Comparison of ENCODE assay signal across 8 cellular contexts in the genomic region with DNA sequence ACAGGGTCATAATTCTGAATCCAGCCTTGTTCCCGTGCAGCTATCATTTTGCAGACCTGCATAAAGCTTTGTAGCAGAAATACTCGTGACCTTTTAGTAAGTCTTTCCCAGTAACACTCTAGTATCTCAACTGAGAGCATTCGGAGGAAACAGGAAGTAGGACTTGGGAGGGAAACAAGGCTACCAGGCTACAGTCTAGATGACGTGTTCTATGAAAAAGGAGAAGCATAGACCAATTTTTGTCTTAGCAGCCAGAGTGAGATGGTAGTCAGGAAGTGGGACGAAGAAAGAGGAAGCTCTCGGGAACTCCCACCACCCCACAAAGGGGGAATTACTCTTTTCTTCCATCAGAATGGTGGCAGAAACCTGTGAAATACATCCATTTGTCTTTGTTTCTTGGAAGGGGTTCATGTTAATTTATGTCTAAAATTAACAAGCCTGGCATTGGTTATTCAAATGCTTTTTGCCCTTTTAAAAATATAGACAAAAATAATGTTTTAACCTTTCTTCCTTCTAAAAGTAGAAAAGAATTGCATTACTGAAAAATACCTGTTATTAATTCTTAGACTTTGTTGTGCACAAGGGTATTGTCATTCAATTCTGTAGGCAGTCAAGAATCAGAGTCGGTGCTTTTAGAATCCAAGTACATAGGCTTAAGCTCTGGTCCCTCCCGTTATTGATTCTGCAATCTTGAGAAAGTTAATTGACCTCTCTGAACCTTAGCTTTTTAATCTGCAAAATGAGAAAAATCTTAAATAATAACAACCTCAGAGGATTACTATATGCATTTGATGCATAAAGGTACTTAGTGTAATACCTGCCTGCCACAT. TPM values are rescaled to one million over a fixed set of nuclear protein-coding genes. Genes with fewer than 3 reads are reported as not detected.
DNase-seq lines count a peak whose midpoint lies in the region; ATAC-seq and TF ChIP-seq lines count a peak whose summit lies in the region.

No MANE protein-coding gene starts in this region.

- no peak overlapping the region for H3K27ac Mint-ChIP-seq in effector memory CD8-positive, alpha-beta T cell
- no peak overlapping the region for H3K27ac Mint-ChIP-seq in activated CD4-positive, alpha-beta T cell treated with anti-CD3 and anti-CD28 coated beads, Interleukin-2, amount 10 ng/mL, durations not matched to agents 24 days and 14 days

- H3K4me3 Mint-ChIP-seq in effector memory CD8-positive, alpha-beta T cell: no peak overlapping the region
- no peak overlapping the region for H3K4me3 Mint-ChIP-seq in activated CD4-positive, alpha-beta T cell treated with anti-CD3 and anti-CD28 coated beads, Interleukin-2, amount 10 ng/mL, durations not matched to agents 24 days and 14 days

- peak; percentile 75 for ATAC-seq in GM21619 (IDR thresholded peaks at IDR 0.05; ENCODE audit: unreplicated experiment)
- ATAC-seq in effector memory CD8-positive, alpha-beta T cell (replicated peaks): peak; percentile 29

- no peak for TF ChIP-seq CTCF in GM10266 (IDR thresholded peaks at IDR 0.05; ENCODE audit: control insufficient read depth, insufficient read depth, low read depth, missing control alignments)

- peak; percentile 37 for DNase-seq in GM10266 (ENCODE audit: extremely low spot score)
- peak; percentile 99 for DNase-seq in KBM-7
- no peak for DNase-seq in effector memory CD8-positive, alpha-beta T cell
- DNase-seq in putamen (ENCODE audit: low spot score): peak; percentile 44
- no peak for DNase-seq in activated CD4-positive, alpha-beta T cell treated with anti-CD3 and anti-CD28 coated beads, Interleukin-2, amount 10 ng/mL, durations not matched to agents 24 days and 14 days
- DNase-seq in D341Med (ENCODE audit: low spot score): no peak
- DNase-seq in SW480 (ENCODE audit: low spot score): no peak

- H3K36me3 Mint-ChIP-seq in effector memory CD8-positive, alpha-beta T cell (ENCODE audit: insufficient read depth): no peaks in the 10 kb centered on the region
- H3K36me3 Mint-ChIP-seq in activated CD4-positive, alpha-beta T cell treated with anti-CD3 and anti-CD28 coated beads, Interleukin-2, amount 10 ng/mL, durations not matched to agents 24 days and 14 days (ENCODE audit: low read depth): no peaks in the 10 kb centered on the region

- H3K27me3 Mint-ChIP-seq in effector memory CD8-positive, alpha-beta T cell: peaks cover 4 to 6% of the 10 kb centered on the region in 2 donors
- H3K27me3 Mint-ChIP-seq in activated CD4-positive, alpha-beta T cell treated with anti-CD3 and anti-CD28 coated beads, Interleukin-2, amount 10 ng/mL, durations not matched to agents 24 days and 14 days: peaks cover 11% of the 10 kb centered on the region

- H3K9me3 Mint-ChIP-seq in effector memory CD8-positive, alpha-beta T cell: no peaks in the 10 kb centered on the region
- no peaks in the 10 kb centered on the region for H3K9me3 Mint-ChIP-seq in activated CD4-positive, alpha-beta T cell treated with anti-CD3 and anti-CD28 coated beads, Interleukin-2, amount 10 ng/mL, durations not matched to agents 24 days and 14 days

- peaks cover 5 to 8% of the 10 kb centered on the region in 2 donors for H3K4me1 Mint-ChIP-seq in effector memory CD8-positive, alpha-beta T cell (ENCODE audit: low read depth in 2 of 2)
- peaks cover 12% of the 10 kb centered on the region for H3K4me1 Mint-ChIP-seq in activated CD4-positive, alpha-beta T cell treated with anti-CD3 and anti-CD28 coated beads, Interleukin-2, amount 10 ng/mL, durations not matched to agents 24 days and 14 days

- in situ Hi-C loops in KBM-7 (cut with MboI; ENCODE audit: low pct_unique_long_range_greater_than_20kb, low sequenced_read_pairs): no loop called here

- intact Hi-C loops in activated CD4-positive, alpha-beta T cell treated with anti-CD3 and anti-CD28 coated beads, Interleukin-2, amount 10 ng/mL, durations not matched to agents 24 days and 14 days (cut with micrococcal nuclease): no loop called here

RNA-seq across cellular contexts. Expression of gene SUCNR1, which starts 1.6 kb away (rescaled TPM):
- total RNA-seq in activated CD4-positive, alpha-beta T cell treated with anti-CD3 and anti-CD28 coated beads, Interleukin-2, amount 10 ng/mL, durations not matched to agents 24 days and 14 days: not detected in 2 replicates

RNA-seq across cellular contexts. Expression of gene AADAC, which starts 57.9 kb away (rescaled TPM):
- not detected in 2 replicates for total RNA-seq in activated CD4-positive, alpha-beta T cell treated with anti-CD3 and anti-CD28 coated beads, Interleukin-2, amount 10 ng/mL, durations not matched to agents 24 days and 14 days

Comparison
In these comparisons a context has a peak if more than half of its experiments do, and no peak if none do; other contexts are left out.
1. DNase-seq: peak in GM10266 (single experiment), KBM-7 (single experiment) and putamen (single experiment); none in effector memory CD8-positive, alpha-beta T cell (0 of 3), activated CD4-positive, alpha-beta T cell treated with anti-CD3 and anti-CD28 coated beads, Interleukin-2, amount 10 ng/mL, durations not matched to agents 24 days and 14 days (single experiment), D341Med (single experiment) and SW480 (single experiment).